1 cellular context compared by ENCODE assay signal in the genomic region with DNA sequence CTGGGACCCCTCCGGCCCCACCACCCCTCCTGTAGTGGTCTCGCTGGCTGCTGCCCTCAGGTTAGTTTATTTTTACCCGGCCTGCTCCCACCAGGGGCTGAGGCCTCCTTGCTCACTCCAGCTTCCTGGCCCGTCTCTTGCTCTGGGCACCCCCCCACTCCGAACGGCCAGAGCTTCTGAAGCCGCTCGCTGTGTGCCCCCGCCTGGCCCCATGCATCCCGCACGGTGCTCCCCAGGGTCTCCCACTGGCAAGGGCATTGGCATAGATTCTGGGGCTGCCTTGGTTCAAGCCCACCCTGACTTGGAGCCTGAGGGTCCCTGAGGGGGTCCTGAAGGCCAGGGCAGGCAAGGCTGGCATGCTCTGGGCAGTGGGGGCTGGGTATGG.
TF ChIP-seq lines count a peak whose summit lies in the region.

No MANE protein-coding gene starts in this region.

TF ChIP-seq in liver, 16 proteins besides CTCF, POLR2A, EP300 and RAD21 (continued from another document):
- TF ChIP-seq, protein P1, sequence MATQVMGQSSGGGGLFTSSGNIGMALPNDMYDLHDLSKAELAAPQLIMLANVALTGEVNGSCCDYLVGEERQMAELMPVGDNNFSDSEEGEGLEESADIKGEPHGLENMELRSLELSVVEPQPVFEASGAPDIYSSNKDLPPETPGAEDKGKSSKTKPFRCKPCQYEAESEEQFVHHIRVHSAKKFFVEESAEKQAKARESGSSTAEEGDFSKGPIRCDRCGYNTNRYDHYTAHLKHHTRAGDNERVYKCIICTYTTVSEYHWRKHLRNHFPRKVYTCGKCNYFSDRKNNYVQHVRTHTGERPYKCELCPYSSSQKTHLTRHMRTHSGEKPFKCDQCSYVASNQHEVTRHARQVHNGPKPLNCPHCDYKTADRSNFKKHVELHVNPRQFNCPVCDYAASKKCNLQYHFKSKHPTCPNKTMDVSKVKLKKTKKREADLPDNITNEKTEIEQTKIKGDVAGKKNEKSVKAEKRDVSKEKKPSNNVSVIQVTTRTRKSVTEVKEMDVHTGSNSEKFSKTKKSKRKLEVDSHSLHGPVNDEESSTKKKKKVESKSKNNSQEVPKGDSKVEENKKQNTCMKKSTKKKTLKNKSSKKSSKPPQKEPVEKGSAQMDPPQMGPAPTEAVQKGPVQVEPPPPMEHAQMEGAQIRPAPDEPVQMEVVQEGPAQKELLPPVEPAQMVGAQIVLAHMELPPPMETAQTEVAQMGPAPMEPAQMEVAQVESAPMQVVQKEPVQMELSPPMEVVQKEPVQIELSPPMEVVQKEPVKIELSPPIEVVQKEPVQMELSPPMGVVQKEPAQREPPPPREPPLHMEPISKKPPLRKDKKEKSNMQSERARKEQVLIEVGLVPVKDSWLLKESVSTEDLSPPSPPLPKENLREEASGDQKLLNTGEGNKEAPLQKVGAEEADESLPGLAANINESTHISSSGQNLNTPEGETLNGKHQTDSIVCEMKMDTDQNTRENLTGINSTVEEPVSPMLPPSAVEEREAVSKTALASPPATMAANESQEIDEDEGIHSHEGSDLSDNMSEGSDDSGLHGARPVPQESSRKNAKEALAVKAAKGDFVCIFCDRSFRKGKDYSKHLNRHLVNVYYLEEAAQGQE (IDR thresholded peaks at IDR 0.05): no peak
- TF ChIP-seq FOXA2 (IDR thresholded peaks at IDR 0.05) (no peak), NR2F2 (IDR thresholded peaks at IDR 0.05) (no peak), HNF4G (IDR thresholded peaks at IDR 0.05) (no peak), RXRA (IDR thresholded peaks at IDR 0.05) (no peak), YY1 (IDR thresholded peaks at IDR 0.05) (no peak), FOXA1 (IDR thresholded peaks at IDR 0.05) (no peak)
- TF ChIP-seq, protein P2, sequence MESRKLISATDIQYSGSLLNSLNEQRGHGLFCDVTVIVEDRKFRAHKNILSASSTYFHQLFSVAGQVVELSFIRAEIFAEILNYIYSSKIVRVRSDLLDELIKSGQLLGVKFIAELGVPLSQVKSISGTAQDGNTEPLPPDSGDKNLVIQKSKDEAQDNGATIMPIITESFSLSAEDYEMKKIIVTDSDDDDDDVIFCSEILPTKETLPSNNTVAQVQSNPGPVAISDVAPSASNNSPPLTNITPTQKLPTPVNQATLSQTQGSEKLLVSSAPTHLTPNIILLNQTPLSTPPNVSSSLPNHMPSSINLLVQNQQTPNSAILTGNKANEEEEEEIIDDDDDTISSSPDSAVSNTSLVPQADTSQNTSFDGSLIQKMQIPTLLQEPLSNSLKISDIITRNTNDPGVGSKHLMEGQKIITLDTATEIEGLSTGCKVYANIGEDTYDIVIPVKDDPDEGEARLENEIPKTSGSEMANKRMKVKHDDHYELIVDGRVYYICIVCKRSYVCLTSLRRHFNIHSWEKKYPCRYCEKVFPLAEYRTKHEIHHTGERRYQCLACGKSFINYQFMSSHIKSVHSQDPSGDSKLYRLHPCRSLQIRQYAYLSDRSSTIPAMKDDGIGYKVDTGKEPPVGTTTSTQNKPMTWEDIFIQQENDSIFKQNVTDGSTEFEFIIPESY (IDR thresholded peaks at IDR 0.05): no peak
